Comparison of ENCODE assay signal across 20 cellular contexts in the genomic region with DNA sequence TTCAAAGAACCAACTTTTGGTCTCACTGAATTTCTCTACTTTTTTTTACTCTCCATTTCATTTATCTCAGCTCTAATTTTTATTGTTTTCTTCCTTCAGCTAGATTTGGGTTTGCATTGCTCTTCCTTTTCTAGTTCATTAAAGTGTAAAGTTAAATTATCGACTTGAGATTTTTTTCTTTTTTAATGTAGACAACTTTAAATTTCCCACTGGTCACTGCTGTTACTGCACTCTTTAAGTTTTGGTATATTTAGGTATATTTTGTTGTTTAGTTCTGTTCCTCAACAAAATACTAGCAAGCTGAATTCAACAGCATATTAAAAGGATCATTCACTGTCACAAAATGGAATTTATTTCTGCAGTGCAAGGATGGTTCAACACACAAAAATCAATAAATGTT.
"Had no signal": no experiment of that assay in that cellular context is flagged by ENCODE, and none has a peak within 500 bp of the region (broad histone marks: within the 10 kb centered on the region; RNA-seq: fewer than 3 reads in every experiment).

No MANE protein-coding gene starts in this region.

- H3K27ac ChIP-seq: KMS-11, RWPE1 had no signal

- DNase-seq: IMR-90, NCI-H1092, NCI-H1105 treated with DMSO at 0.1 percent for 48 hours, NCI-H1417 treated with DMSO at 0.1 percent for 48 hours, NCI-H146, NCI-H1694 treated with DMSO at 0.1 percent for 48 hours, NCI-H2029, NCI-H2081 treated with DMSO at 0.1 percent for 48 hours, NCI-H2171, NCI-H226, NCI-H446, NCI-H510A, NCI-H524 treated with DMSO at 0.1 percent for 48 hours, NCI-H69, NCI-H774, PC-3, SHP77 had no signal

- H3K9ac ChIP-seq: KMS-11 had no signal

- H3K4me2 ChIP-seq: KMS-11 had no signal

- FAIRE-seq: HepG2 had no signal
